Comparison of ENCODE assay signal across 31 cellular contexts in the genomic region with DNA sequence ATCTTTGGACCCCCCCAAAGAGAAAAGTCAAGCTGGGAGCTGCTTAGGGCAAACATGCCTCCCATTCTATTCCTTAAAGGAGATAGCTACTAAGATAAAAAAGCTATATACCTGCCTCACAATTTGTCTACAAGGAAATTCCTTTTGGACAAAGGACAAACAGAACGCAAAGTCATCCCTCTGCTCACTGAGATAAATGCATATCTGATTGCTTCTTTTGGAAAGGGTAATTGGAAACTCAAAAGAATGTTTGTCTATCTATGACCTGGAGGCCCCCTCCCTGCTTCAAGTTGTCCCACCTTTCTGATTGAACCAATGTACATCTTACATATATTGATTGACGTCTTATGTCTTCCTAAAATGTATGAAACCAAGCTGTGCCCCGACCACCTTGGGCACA.
"Had no signal": no experiment of that assay in that cellular context is flagged by ENCODE, and none has a peak within 500 bp of the region (broad histone marks: within the 10 kb centered on the region; RNA-seq: fewer than 3 reads in every experiment).

No MANE protein-coding gene starts in this region.

- H3K36me3 ChIP-seq: gastrocnemius medialis, left ventricle myocardium inferior, pancreas, prostate gland, sigmoid colon, suprapubic skin, tibial artery had no signal

- DNase-seq: activated CD4-positive, alpha-beta T cell treated with anti-CD3 and anti-CD28 coated beads for 48 hours; activated CD4-positive, alpha-beta T cell treated with anti-CD3 and anti-CD28 coated beads, Interleukin-2, amount 50 U/mL, for 48 hours; activated T-cell treated with anti-CD3 and anti-CD28 coated beads, Interleukin-2, amount 50 U/mL, for 48 hours; aorta; body of pancreas; effector memory CD8-positive, alpha-beta T cell; erythroblast; gastrocnemius medialis; islet precursor cell; left ventricle myocardium inferior; naive B cell; nephron progenitor cell; pancreas; retina; sigmoid colon; small intestine; stimulated activated CD4-positive, alpha-beta T cell treated with anti-CD3 and anti-CD28 coated beads, Interleukin-4, amount 100 ng/mL, for 24 hours; T-helper 1 cell; T-helper 9 cell; tibial artery had no signal

- H3K4me3 Mint-ChIP-seq: activated naive CD4-positive, alpha-beta T cell treated with anti-CD3 and anti-CD28 coated beads, Interleukin-2, amount 50 U/mL, for 24 hours; effector memory CD8-positive, alpha-beta T cell; nephron progenitor cell; stimulated activated effector memory CD8-positive, alpha-beta T cell treated with anti-CD3 and anti-CD28 coated beads, Interleukin-12 subunit alpha, Interleukin-12 subunit beta, amount 100 ng/mL, for 72 hours had no signal

- H3K27ac ChIP-seq: body of pancreas, coronary artery, gastrocnemius medialis, left ventricle myocardium inferior, pancreas, sigmoid colon, tibial artery, VCaP had no signal

- H3K27me3 Mint-ChIP-seq: activated naive CD4-positive, alpha-beta T cell treated with anti-CD3 and anti-CD28 coated beads, Interleukin-2, amount 50 U/mL, for 24 hours; effector memory CD8-positive, alpha-beta T cell; naive B cell had no signal

- H3K4me3 ChIP-seq: body of pancreas, coronary artery, gastrocnemius medialis, hepatocyte, left ventricle myocardium inferior, lung, pancreas, prostate gland, sigmoid colon, suprapubic skin, tibial artery had no signal

- FAIRE-seq: pancreas, small intestine, TTC549 had no signal

- H3K9me3 Mint-ChIP-seq: activated naive CD4-positive, alpha-beta T cell treated with anti-CD3 and anti-CD28 coated beads, Interleukin-2, amount 50 U/mL, for 24 hours; activated T-helper 2 cell treated with anti-CD3 and anti-CD28 coated beads, Interferon-gamma antibody, Interleukin-2, Interleukin-4, amounts not matched to agents 10 μg/mL and 5 μg/mL and 100 μg/mL, durations not matched to agents 14 hours and 24 hours and 36 hours; effector memory CD8-positive, alpha-beta T cell; naive B cell; nephron progenitor cell; stimulated activated effector memory CD8-positive, alpha-beta T cell treated with anti-CD3 and anti-CD28 coated beads, Interleukin-12 subunit alpha, Interleukin-12 subunit beta, amount 100 ng/mL, for 72 hours had no signal

- H3K9me3 ChIP-seq: body of pancreas, gastrocnemius medialis, left ventricle myocardium inferior, pancreas, prostate gland, sigmoid colon, suprapubic skin, tibial artery had no signal

- ATAC-seq: activated CD4-positive, CD25-positive, alpha-beta regulatory T cell treated with anti-CD3 and anti-CD28 coated beads, Interleukin-2, amount 50 U/mL, for 24 hours; body of pancreas; effector memory CD8-positive, alpha-beta T cell; gastrocnemius medialis; stimulated activated effector memory CD8-positive, alpha-beta T cell treated with anti-CD3 and anti-CD28 coated beads, Interleukin-12 subunit alpha, Interleukin-12 subunit beta, amount 100 ng/mL, for 72 hours had no signal

- H3K36me3 Mint-ChIP-seq: activated naive CD4-positive, alpha-beta T cell treated with anti-CD3 and anti-CD28 coated beads, Interleukin-2, amount 50 U/mL, for 24 hours; naive B cell; stimulated activated effector memory CD8-positive, alpha-beta T cell treated with anti-CD3 and anti-CD28 coated beads, Interleukin-12 subunit alpha, Interleukin-12 subunit beta, amount 100 ng/mL, for 72 hours had no signal

- H3K27ac Mint-ChIP-seq: activated naive CD4-positive, alpha-beta T cell treated with anti-CD3 and anti-CD28 coated beads, Interleukin-2, amount 50 U/mL, for 24 hours; activated T-helper 2 cell treated with anti-CD3 and anti-CD28 coated beads, Interferon-gamma antibody, Interleukin-2, Interleukin-4, amounts not matched to agents 10 μg/mL and 5 μg/mL and 100 μg/mL, durations not matched to agents 14 hours and 24 hours and 36 hours; effector memory CD8-positive, alpha-beta T cell; nephron progenitor cell; stimulated activated effector memory CD8-positive, alpha-beta T cell treated with anti-CD3 and anti-CD28 coated beads, Interleukin-12 subunit alpha, Interleukin-12 subunit beta, amount 100 ng/mL, for 72 hours had no signal
